ENCODE assay signal across 11 cellular contexts in genomic region chr10:14039968-14040668, GRCh38.
DNase-seq lines count a peak whose midpoint lies in the region; ATAC-seq and TF ChIP-seq lines count a peak whose summit lies in the region.
"Had no signal": no experiment of that assay in that cellular context is flagged by ENCODE, and none has a peak within 500 bp of the region (broad histone marks: within the 10 kb centered on the region; RNA-seq: fewer than 3 reads in every experiment).

No MANE protein-coding gene starts in this region.

- H3K27ac ChIP-seq in body of pancreas: peak overlapping the region in 3 of 4 donors; percentile 29 to 68 (median 31)
- H3K27ac ChIP-seq in right atrium auricular region: peak overlapping the region; percentile 33 to 44
- H3K27ac ChIP-seq in dorsolateral prefrontal cortex: peak overlapping the region in 20 of 59 donors; percentile 2 to 59 (median 31)

- no peak for TF ChIP-seq POLR2A in body of pancreas (IDR thresholded peaks at IDR 0.05)

- H3K9me3 ChIP-seq in body of pancreas (no peaks in the 10 kb centered on the region), right atrium auricular region (no peaks in the 10 kb centered on the region), skeletal muscle satellite cell (replicated peaks; ENCODE audit: low read length) (no peaks in the 10 kb centered on the region)

- H3K36me3 ChIP-seq in body of pancreas (replicated peaks in 1 of 2; ENCODE audit: insufficient read depth in 1 of 2, low read depth in 2 of 2): no peaks in the 10 kb centered on the region
- H3K36me3 ChIP-seq in right atrium auricular region: no peaks in the 10 kb centered on the region
- no peaks in the 10 kb centered on the region for H3K36me3 ChIP-seq in skeletal muscle satellite cell (ENCODE audit: insufficient read depth, low read length)

- H3K27ac Mint-ChIP-seq in activated T-cell treated with anti-CD3 and anti-CD28 coated beads, Interleukin-2, amount 50 U/mL, for 24 hours: no peak overlapping the region
- H3K27ac Mint-ChIP-seq: activated CD8-positive, alpha-beta memory T cell treated with anti-CD3 and anti-CD28 coated beads, Interleukin-2, amount 10 ng/mL, durations not matched to agents 7 days and 5 days had no signal

- DNase-seq in EL (peak; percentile 64), body of pancreas (no peak), right atrium auricular region (ENCODE audit: low spot score) (no peak), NCI-H2081 (lab: John Stamatoyannopoulos, UW) (no peak), dorsolateral prefrontal cortex (no peak)
- no peak for DNase-seq in activated T-cell treated with anti-CD3 and anti-CD28 coated beads, Interleukin-2, amount 50 U/mL, for 24 hours
- DNase-seq: activated CD8-positive, alpha-beta memory T cell treated with anti-CD3 and anti-CD28 coated beads, Interleukin-2, amount 10 ng/mL, durations not matched to agents 7 days and 5 days; amygdala; kidney had no signal

- intact Hi-C loops in body of pancreas (cut with DNase I): no loop called here
- intact Hi-C loops in dorsolateral prefrontal cortex (cut with DNase I): no loop called here

- no peaks in the 10 kb centered on the region for H3K36me3 Mint-ChIP-seq in activated T-cell treated with anti-CD3 and anti-CD28 coated beads, Interleukin-2, amount 50 U/mL, for 24 hours (ENCODE audit: low read depth)
- H3K36me3 Mint-ChIP-seq: activated CD8-positive, alpha-beta memory T cell treated with anti-CD3 and anti-CD28 coated beads, Interleukin-2, amount 10 ng/mL, durations not matched to agents 7 days and 5 days had no signal

- ATAC-seq in body of pancreas (peak; percentile 47), HG02588 (IDR thresholded peaks at IDR 0.05; ENCODE audit: unreplicated experiment) (no peak)
- ATAC-seq: activated CD8-positive, alpha-beta memory T cell treated with anti-CD3 and anti-CD28 coated beads, Interleukin-2, amount 10 ng/mL, durations not matched to agents 7 days and 5 days had no signal

- no peak overlapping the region for H3K4me3 Mint-ChIP-seq in activated T-cell treated with anti-CD3 and anti-CD28 coated beads, Interleukin-2, amount 50 U/mL, for 24 hours
- H3K4me3 Mint-ChIP-seq: activated CD8-positive, alpha-beta memory T cell treated with anti-CD3 and anti-CD28 coated beads, Interleukin-2, amount 10 ng/mL, durations not matched to agents 7 days and 5 days had no signal

- H3K27me3 ChIP-seq in body of pancreas (no peaks in the 10 kb centered on the region), right atrium auricular region (no peaks in the 10 kb centered on the region), skeletal muscle satellite cell (ENCODE audit: control insufficient read depth, insufficient read depth, low read length) (no peaks in the 10 kb centered on the region), dorsolateral prefrontal cortex (peaks cover 0 to 3% (median 0%) of the 10 kb centered on the region in 45 donors)

- H3K27me3 Mint-ChIP-seq in activated T-cell treated with anti-CD3 and anti-CD28 coated beads, Interleukin-2, amount 50 U/mL, for 24 hours: no peaks in the 10 kb centered on the region

- H3K4me3 ChIP-seq in body of pancreas: no peak overlapping the region
- no peak overlapping the region for H3K4me3 ChIP-seq in right atrium auricular region
- H3K4me3 ChIP-seq in skeletal muscle satellite cell (ENCODE audit: low read length): no peak overlapping the region
- no peak overlapping the region for H3K4me3 ChIP-seq in dorsolateral prefrontal cortex

- no peak overlapping the region for H3K4me2 ChIP-seq in skeletal muscle satellite cell (ENCODE audit: low read length)

- H3K4me1 ChIP-seq in body of pancreas (peaks cover 18% of the 10 kb centered on the region), right atrium auricular region (peaks cover 0 to 11% of the 10 kb centered on the region in 2 donors), skeletal muscle satellite cell (ENCODE audit: control insufficient read depth, insufficient read depth, low read length) (peaks cover 16% of the 10 kb centered on the region)

- peak overlapping the region; percentile 32 for H3K9ac ChIP-seq in skeletal muscle satellite cell (ENCODE audit: low read depth, low read length)

- peaks cover 11% of the 10 kb centered on the region for H3K4me1 Mint-ChIP-seq in activated T-cell treated with anti-CD3 and anti-CD28 coated beads, Interleukin-2, amount 50 U/mL, for 24 hours (ENCODE audit: low read depth)
- H3K4me1 Mint-ChIP-seq: activated CD8-positive, alpha-beta memory T cell treated with anti-CD3 and anti-CD28 coated beads, Interleukin-2, amount 10 ng/mL, durations not matched to agents 7 days and 5 days had no signal

- TF ChIP-seq CTCF in body of pancreas (IDR thresholded peaks at IDR 0.05): no peak
- no peak for TF ChIP-seq CTCF in right atrium auricular region (IDR thresholded peaks at IDR 0.05)
- TF ChIP-seq CTCF in dorsolateral prefrontal cortex (IDR thresholded peaks at IDR 0.05 in 54 of 56, conservative IDR thresholded peaks at IDR 0.05 in 2 of 56; ENCODE audit: low read depth in 1 of 56, partially characterized antibody in 56 of 56): no peak

- H3K9me3 Mint-ChIP-seq in activated T-cell treated with anti-CD3 and anti-CD28 coated beads, Interleukin-2, amount 50 U/mL, for 24 hours: no peaks in the 10 kb centered on the region

- WGBS in body of pancreas, 2 donors: 56 to 69% methylated on average over 4 of the region's 4 CpGs
